Comparison of ENCODE assay signal across 8 cellular contexts in genomic region chr2:203238711-203239526, GRCh38. TPM values are rescaled to one million over a fixed set of nuclear protein-coding genes. Genes with fewer than 3 reads are reported as not detected.
A peak's percentile ranks its signal among the peaks of the same experiment; 100 is the strongest.
DNase-seq lines count a peak whose midpoint lies in the region; ATAC-seq and TF ChIP-seq lines count a peak whose summit lies in the region.

Gene CYP20A1, plus strand, starts transcription at chr2:203239018. Its CDS starts 45 bp downstream, at chr2:203239063.

- H3K27me3 ChIP-seq in breast epithelium (no peaks in the 10 kb centered on the region), smooth muscle cell (ENCODE audit: low read depth) (no peaks in the 10 kb centered on the region)

- H3K9me3 ChIP-seq in breast epithelium (no peaks in the 10 kb centered on the region), smooth muscle cell (replicated peaks; ENCODE audit: low read depth) (no peaks in the 10 kb centered on the region)

- TF ChIP-seq CTCF in AG04449 (IDR thresholded peaks at IDR 0.05; ENCODE audit: insufficient read depth, low read length, missing control alignments) (peak; percentile 52), VCaP (conservative IDR thresholded peaks at IDR 0.05) (peak; percentile 47), breast epithelium (IDR thresholded peaks at IDR 0.05) (peak; percentile 5 to 30 (median 28)), smooth muscle cell (IDR thresholded peaks at IDR 0.05; ENCODE audit: borderline replicate concordance, insufficient read depth, poor library complexity, severe bottlenecking) (no peak)

- H3K36me3 ChIP-seq in breast epithelium: no peaks in the 10 kb centered on the region
- no peaks in the 10 kb centered on the region for H3K36me3 ChIP-seq in smooth muscle cell (ENCODE audit: low read depth)

- peak; percentile 60 for DNase-seq in AG04449 (ENCODE audit: low read depth, low spot score)
- DNase-seq in NCI-H2196 (lab: John Stamatoyannopoulos, UW; ENCODE audit: unreplicated experiment): peak; percentile 96
- peak; percentile 93 to 94 for DNase-seq in breast epithelium (ENCODE audit: low spot score in 2 of 2)
- DNase-seq in iPS-NIHi11 (ENCODE audit: low spot score): peak; percentile 96
- DNase-seq in smooth muscle cell (lab: John Stamatoyannopoulos, UW; ENCODE audit: unreplicated experiment): peak; percentile 98

- H3K4me3 ChIP-seq in AG04449 (ENCODE audit: low read depth, low read length) (peak within 1 kb of the TSS; percentile 66), breast epithelium (peak within 1 kb of the TSS; percentile 68 to 80 (median 73)), smooth muscle cell (peak within 1 kb of the TSS; percentile 71)

- H3K4me2 ChIP-seq in smooth muscle cell: peak within 1 kb of the TSS; percentile 91

- H3K9ac ChIP-seq in smooth muscle cell (ENCODE audit: low read depth): peak within 1 kb of the TSS; percentile 86

- H2AFZ ChIP-seq in smooth muscle cell (ENCODE audit: low read depth): peak within 1 kb of the TSS; percentile 69

- H3K27ac ChIP-seq in VCaP (peak within 1 kb of the TSS; percentile 89), breast epithelium (peak within 1 kb of the TSS; percentile 95), smooth muscle cell (ENCODE audit: low read depth) (peak within 1 kb of the TSS; percentile 77)

- ATAC-seq in GM18870 (IDR thresholded peaks at IDR 0.05; ENCODE audit: unreplicated experiment) (peak; percentile 83), HG03135 (IDR thresholded peaks at IDR 0.05; ENCODE audit: unreplicated experiment) (peak; percentile 88)

- peak; percentile 38 for TF ChIP-seq POLR2A in breast epithelium (IDR thresholded peaks at IDR 0.05)

- H4K20me1 ChIP-seq in smooth muscle cell (ENCODE audit: low read depth): no peaks in the 10 kb centered on the region

- peaks cover 25% of the 10 kb centered on the region for H3K79me2 ChIP-seq in smooth muscle cell (ENCODE audit: low read depth)

- POLR2A ChIA-PET in AG04449 (lab: Yijun Ruan, JAX): interaction anchor here (0.5 to 1.4 kb wide), 9 partner anchors 9 to 577 kb away, joined by 3 to 4 read pairs (median 3); partner anchors contain the start of gene CARF

- CTCF ChIA-PET in AG04449 (lab: Yijun Ruan, JAX): interaction anchor here (0.9 to 4.2 kb wide), 8 partner anchors 9 to 650 kb away, joined by 3 to 19 read pairs (median 7); no protein-coding TSS in a partner anchor

- intact Hi-C loops in breast epithelium (cut with DNase I; ENCODE audit: low total_unique reads): loop anchor here (10.0 kb wide), 1 partner anchor 216 kb away; no protein-coding TSS in a partner anchor

- H3F3A ChIP-seq in smooth muscle cell (ENCODE audit: low read depth): no peaks in the 10 kb centered on the region

- H3K4me1 ChIP-seq in breast epithelium (peaks cover 0 to 7% of the 10 kb centered on the region in 2 donors), smooth muscle cell (ENCODE audit: low read depth) (no peaks in the 10 kb centered on the region)

- under 1% methylated on average over 79 of the region's 80 CpGs for WGBS in smooth muscle cell (ENCODE audit: low lambda C conversion rate)

RNA-seq across cellular contexts. Expression of gene CYP20A1, which starts in this region (rescaled TPM):
- total RNA-seq in breast epithelium (10 to 100 TPM; 31.1 to 45.4 (median 37.6) TPM), smooth muscle cell (14.2 and 18.1 TPM in 2 replicates)
- polyA plus RNA-seq in smooth muscle cell: 7.6 and 11.9 TPM in 2 replicates

Comparison
In these comparisons a context has a peak if more than half of its experiments do, and no peak if none do; other contexts are left out.
1. Peak in every context shown above with its lines: DNase-seq, ATAC-seq, H3K4me3 ChIP-seq and H3K27ac ChIP-seq.